6 cellular contexts compared by ENCODE assay signal in the genomic region with DNA sequence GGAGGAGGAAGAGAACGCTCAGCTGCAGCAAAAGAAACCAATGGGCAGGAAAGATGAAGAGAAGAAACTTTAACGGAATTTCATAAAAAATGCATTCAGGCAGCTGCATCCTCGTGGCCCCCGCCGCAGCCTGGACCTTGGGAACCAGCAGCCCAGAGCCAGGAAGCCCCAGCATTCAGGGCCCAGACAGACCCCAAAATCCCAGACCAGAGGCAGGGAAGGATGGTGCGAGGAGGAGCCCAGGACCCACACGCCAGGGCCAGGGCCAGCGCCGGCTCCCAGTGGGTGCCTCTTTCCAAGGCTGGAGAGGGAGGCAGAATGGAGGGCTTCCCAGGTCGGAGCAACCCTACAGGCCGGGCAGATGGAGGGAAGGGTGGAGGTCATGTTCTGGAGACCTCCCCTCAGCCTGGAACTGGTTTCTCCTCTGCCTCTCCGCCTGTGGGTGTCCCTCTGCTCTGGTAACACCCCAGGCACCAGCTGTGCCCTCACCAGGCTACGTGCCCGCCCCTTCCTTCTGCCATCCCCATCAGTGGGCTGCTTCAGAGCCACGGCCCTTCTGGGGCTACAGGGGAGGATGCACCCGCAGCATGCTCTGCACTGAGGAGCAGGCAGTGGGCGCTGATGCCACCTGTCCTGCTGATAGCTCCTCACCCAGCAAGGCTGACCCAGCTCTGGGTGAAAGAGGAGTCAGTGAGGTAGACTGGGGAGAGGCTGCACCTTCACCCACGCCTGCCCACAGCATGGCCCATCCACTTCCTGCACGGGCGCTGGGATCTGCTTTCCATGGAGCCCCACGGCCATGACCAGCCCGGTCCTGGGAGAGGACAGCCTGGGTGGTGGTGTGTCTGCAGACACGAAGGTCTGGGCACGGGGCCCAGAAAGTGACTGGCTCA. TPM values are rescaled to one million over a fixed set of nuclear protein-coding genes. Genes with fewer than 3 reads are reported as not detected.
A peak's percentile ranks its signal among the peaks of the same experiment; 100 is the strongest.
DNase-seq lines count a peak whose midpoint lies in the region; ATAC-seq and TF ChIP-seq lines count a peak whose summit lies in the region.

No MANE protein-coding gene starts in this region.

- no peak for ATAC-seq in GM19023 (IDR thresholded peaks at IDR 0.05; ENCODE audit: unreplicated experiment)

- no peak for TF ChIP-seq CTCF in AG04449 (IDR thresholded peaks at IDR 0.05; ENCODE audit: insufficient read depth, low read length, missing control alignments)
- no peak for TF ChIP-seq CTCF in prostate gland (IDR thresholded peaks at IDR 0.05)

- no peaks in the 10 kb centered on the region for H3K9me3 ChIP-seq in duodenal mucosa (ENCODE audit: control insufficient read depth in 1 of 2, low read length in 2 of 2)
- H3K9me3 ChIP-seq in prostate gland, result no peaks in the 10 kb centered on the region

- H3K27ac ChIP-seq in duodenal mucosa (ENCODE audit: low read depth, low read length) (no peak overlapping the region), prostate gland (peak overlapping the region; percentile 79 to 88)

- peak overlapping the region; percentile 71 for H3K4me3 ChIP-seq in AG04449 (ENCODE audit: low read depth, low read length)
- H3K4me3 ChIP-seq in duodenal mucosa (ENCODE audit: low read depth in 1 of 2, low read length in 2 of 2), result peak overlapping the region; percentile 72 to 84
- peak overlapping the region; percentile 82 to 84 for H3K4me3 ChIP-seq in prostate gland

- peaks cover 3 to 22% of the 10 kb centered on the region in 2 donors for H3K36me3 ChIP-seq in duodenal mucosa (ENCODE audit: control insufficient read depth in 1 of 2, insufficient read depth in 2 of 2, low read length in 2 of 2)
- no peaks in the 10 kb centered on the region for H3K36me3 ChIP-seq in prostate gland

- POLR2A ChIA-PET in AG04449 (lab: Yijun Ruan, JAX), result interaction anchor here (2.7 to 2.9 kb wide), 2 partner anchors 10 to 133 kb away, joined by 12 to 25 read pairs; a partner anchor contains a TSS

- H3K4me1 ChIP-seq in duodenal mucosa (ENCODE audit: control insufficient read depth in 1 of 2, insufficient read depth in 2 of 2, low read length in 2 of 2), result peaks cover 26 to 38% of the 10 kb centered on the region in 2 donors
- H3K4me1 ChIP-seq in prostate gland (replicated peaks), result peaks cover 5% of the 10 kb centered on the region

- peak overlapping the region; percentile 59 to 81 for H3K9ac ChIP-seq in duodenal mucosa (ENCODE audit: low read depth in 1 of 2, low read length in 2 of 2)

- H3K27me3 ChIP-seq in duodenal mucosa (ENCODE audit: control insufficient read depth in 1 of 2, insufficient read depth in 2 of 2, low read length in 2 of 2) (no peaks in the 10 kb centered on the region), prostate gland (replicated peaks; ENCODE audit: insufficient read depth) (no peaks in the 10 kb centered on the region)

- WGBS in prostate gland, result 38% methylated on average over 24 of the region's 24 CpGs

- no peak for DNase-seq in AG04449 (ENCODE audit: low read depth, low spot score)
- peak; percentile 69 for DNase-seq in M059J (ENCODE audit: low read depth)
- peak; percentile 17 for DNase-seq in prostate gland (ENCODE audit: low spot score)
- no peak for DNase-seq in activated gamma-delta T cell (lab: John Stamatoyannopoulos, UW)

- intact Hi-C loops in prostate gland (cut with DNase I), result loop anchor here (5.0 kb wide), 1 partner anchor 140 kb away; no protein-coding TSS in a partner anchor

- CTCF ChIA-PET in AG04449 (lab: Yijun Ruan, JAX), result interaction anchor here (0.8 to 6.7 kb wide), 20 partner anchors 9 to 240 kb away, joined by 3 to 135 read pairs (median 14); a partner anchor contains a TSS

- no peak for TF ChIP-seq POLR2A in prostate gland (IDR thresholded peaks at IDR 0.05)

RNA-seq across cellular contexts. Expression of a gene that starts 1.2 kb away (rescaled TPM):
- total RNA-seq in M059J (2014; rRNA removed; shearing (Covaris generic)), result 14.3 and 19.4 TPM in 2 replicates
- 10 to 100 TPM; 14.1 to 31.4 TPM for total RNA-seq in prostate gland

RNA-seq across cellular contexts. Expression of a gene that starts 10.5 kb away (rescaled TPM):
- 36.4 and 44.7 TPM in 2 replicates for total RNA-seq in M059J (2014; rRNA removed; shearing (Covaris generic))
- 10 to 100 TPM; 40.8 to 45.3 TPM for total RNA-seq in prostate gland

RNA-seq across cellular contexts. Expression of a gene that starts 10.8 kb away (rescaled TPM):
- 10.2 and 18.1 TPM in 2 replicates for total RNA-seq in M059J (2014; rRNA removed; shearing (Covaris generic))
- 10 to 100 TPM; 18.9 to 43.3 TPM for total RNA-seq in prostate gland

RNA-seq across cellular contexts. Expression of a gene that starts 17.0 kb away (rescaled TPM):
- 6.7 and 12.5 TPM in 2 replicates for total RNA-seq in M059J (2014; rRNA removed; shearing (Covaris generic))
- total RNA-seq in prostate gland, result 10 to 100 TPM in 1 of 2 donors, 1 to 10 TPM in 1; 5.2 to 15.2 TPM

Comparison
In these comparisons a context has a peak if more than half of its experiments do, and no peak if none do; other contexts are left out.
1. DNase-seq: peak in M059J (single experiment) and prostate gland (single experiment); none in AG04449 (single experiment) and activated gamma-delta T cell (single experiment).
2. Peak in every context shown above with its lines, with median percentiles within 50 percentile points of each other: H3K4me3 ChIP-seq.